23 cellular contexts compared by ENCODE assay signal in the genomic region with DNA sequence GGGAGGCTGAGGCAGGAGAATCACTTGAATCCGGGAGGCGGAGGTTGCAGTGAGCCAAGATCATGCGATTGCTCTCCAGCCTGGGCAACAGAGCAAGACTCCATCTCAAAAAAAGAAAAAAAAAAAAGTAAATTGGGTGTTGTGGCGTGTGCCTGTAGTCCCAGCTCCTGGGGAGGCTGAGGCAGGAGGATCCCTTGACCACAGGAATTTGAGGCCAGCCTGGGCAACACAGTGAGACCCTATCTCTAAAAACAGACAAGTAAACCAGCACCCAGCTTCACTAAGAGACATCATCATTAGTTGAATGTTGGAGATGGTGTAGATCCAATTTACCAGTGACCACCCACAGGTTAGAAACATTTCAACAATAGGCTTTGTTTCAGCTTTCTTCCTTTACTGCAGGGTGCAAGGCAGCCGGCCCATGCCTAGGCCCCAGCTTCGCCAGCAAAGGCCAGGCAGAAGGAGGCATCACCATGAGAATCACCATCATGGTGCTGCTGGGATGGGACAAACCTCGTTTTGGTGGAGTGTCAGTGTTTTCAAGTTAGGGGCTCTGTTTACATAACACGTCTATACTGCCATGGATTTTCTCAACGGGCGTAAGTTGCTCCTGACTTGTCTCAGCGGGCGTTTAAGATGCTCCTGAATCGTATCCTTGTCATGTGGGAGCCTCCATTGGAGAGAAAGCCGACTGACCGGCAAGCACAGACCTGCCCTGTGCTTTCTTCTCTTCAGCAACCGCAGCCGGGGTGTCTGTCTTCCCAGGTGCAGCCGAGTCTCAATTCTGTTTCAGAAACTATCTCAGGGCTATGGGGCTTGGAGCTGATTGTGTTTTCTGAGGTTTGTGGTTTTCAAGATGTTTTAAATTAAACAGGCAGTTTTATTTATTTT. TPM values are rescaled to one million over a fixed set of nuclear protein-coding genes. Genes with fewer than 3 reads are reported as not detected.
DNase-seq lines count a peak whose midpoint lies in the region; ATAC-seq and TF ChIP-seq lines count a peak whose summit lies in the region.
"Had no signal": no experiment of that assay in that cellular context is flagged by ENCODE, and none has a peak within 500 bp of the region (broad histone marks: within the 10 kb centered on the region; RNA-seq: fewer than 3 reads in every experiment).

No MANE protein-coding gene starts in this region.

- no peak for ATAC-seq in GM23338
- no peak for ATAC-seq in GM19328 (IDR thresholded peaks at IDR 0.05; ENCODE audit: unreplicated experiment)
- ATAC-seq: left colon, psoas muscle had no signal

- TF ChIP-seq CTCF in GM23338 (conservative IDR thresholded peaks at IDR 0.05; ENCODE audit: low read depth in 2 of 2): no peak
- no peak for TF ChIP-seq CTCF in MM.1S (IDR thresholded peaks at IDR 0.05; ENCODE audit: low read length)
- TF ChIP-seq CTCF in mammary epithelial cell (conservative IDR thresholded peaks at IDR 0.05 in 1 of 2, IDR thresholded peaks at IDR 0.05 in 1 of 2; ENCODE audit: extremely low read depth in 1 of 2, insufficient read depth in 1 of 2, low read depth in 1 of 2, low read length in 2 of 2): no peak
- no peak for TF ChIP-seq CTCF in nephron progenitor cell (IDR thresholded peaks at IDR 0.05)

- peaks cover 11% of the 10 kb centered on the region for H4K20me1 ChIP-seq in GM23338 (replicated peaks; ENCODE audit: insufficient read depth)
- no peaks in the 10 kb centered on the region for H4K20me1 ChIP-seq in MM.1S (ENCODE audit: insufficient read depth, low read length)
- H4K20me1 ChIP-seq in mammary epithelial cell (ENCODE audit: insufficient read depth, low read length): no peaks in the 10 kb centered on the region

- peaks cover 3% of the 10 kb centered on the region; the same call in 2 of the 3 replicates for H3K9me3 Mint-ChIP-seq in GM23338
- no peaks in the 10 kb centered on the region for H3K9me3 Mint-ChIP-seq in nephron progenitor cell
- H3K9me3 Mint-ChIP-seq: activated CD4-positive, alpha-beta memory T cell treated with anti-CD3 and anti-CD28 coated beads for 36 hours had no signal

- H3K9me3 ChIP-seq in MM.1S (replicated peaks; ENCODE audit: insufficient read depth, low read length) (no peaks in the 10 kb centered on the region), mammary epithelial cell (replicated peaks; ENCODE audit: insufficient read depth, low read length) (no peaks in the 10 kb centered on the region)
- H3K9me3 ChIP-seq: esophagus muscularis mucosa, HAP-1, psoas muscle had no signal

- intact Hi-C loops in mammary epithelial cell (cut with micrococcal nuclease): loop anchor here (2.0 to 10.0 kb wide), 2 partner anchors 40 to 94 kb away; no protein-coding TSS in a partner anchor

- H3K27ac ChIP-seq in GM23338 (ENCODE audit: low read depth) (0 out of 2 replicates have a peak overlapping the region, but pooled peaks have one; percentile 69), MM.1S (ENCODE audit: low read length) (peak overlapping the region; percentile 67; the same call in 1 of the 2 replicates), mammary epithelial cell (ENCODE audit: insufficient read depth, low read depth, low read length) (peak overlapping the region; percentile 56)
- H3K27ac ChIP-seq: cardiac muscle cell, esophagus muscularis mucosa, psoas muscle had no signal

- no peak overlapping the region for H3K4me3 Mint-ChIP-seq in GM23338
- H3K4me3 Mint-ChIP-seq in nephron progenitor cell: no peak overlapping the region
- H3K4me3 Mint-ChIP-seq: activated CD4-positive, alpha-beta memory T cell treated with anti-CD3 and anti-CD28 coated beads for 36 hours had no signal

- H3K27ac Mint-ChIP-seq in GM23338: no peak overlapping the region
- H3K27ac Mint-ChIP-seq in nephron progenitor cell: peak overlapping the region; percentile 81
- H3K27ac Mint-ChIP-seq: activated CD4-positive, alpha-beta memory T cell treated with anti-CD3 and anti-CD28 coated beads for 36 hours had no signal

- no peaks in the 10 kb centered on the region for H3K27me3 ChIP-seq in GM23338 (ENCODE audit: insufficient read depth)
- H3K27me3 ChIP-seq in MM.1S (replicated peaks; ENCODE audit: insufficient read depth, low read length): no peaks in the 10 kb centered on the region
- H3K27me3 ChIP-seq in mammary epithelial cell (ENCODE audit: insufficient read depth, low read length): no peaks in the 10 kb centered on the region
- H3K27me3 ChIP-seq: cardiac muscle cell, esophagus muscularis mucosa had no signal

- CTCF ChIA-PET in mammary epithelial cell (lab: Charles Lee; ENCODE audit: low non-redundant PET): no interaction called here

- H3K4me2 ChIP-seq in GM23338: no peak overlapping the region
- H3K4me2 ChIP-seq in MM.1S (ENCODE audit: low read depth, low read length): peak overlapping the region; percentile 45; the same call in 1 of the 2 replicates
- H3K4me2 ChIP-seq in mammary epithelial cell (ENCODE audit: insufficient read depth, low read depth, low read length): peak overlapping the region; percentile 70

- in situ Hi-C loops in mammary epithelial cell (cut with MboI; ENCODE audit: low sequenced_read_pairs in 2 of 2): no loop called here

- H2AFZ ChIP-seq in GM23338: no peak overlapping the region
- H2AFZ ChIP-seq in MM.1S (ENCODE audit: low read length): no peak overlapping the region
- peak overlapping the region; percentile 34 for H2AFZ ChIP-seq in mammary epithelial cell (ENCODE audit: low read depth, low read length)

- H3K36me3 ChIP-seq in GM23338 (ENCODE audit: insufficient read depth) (peaks cover 4% of the 10 kb centered on the region; the same call in 1 of the 2 replicates), MM.1S (replicated peaks; ENCODE audit: insufficient read depth, low read length) (no peaks in the 10 kb centered on the region), mammary epithelial cell (ENCODE audit: insufficient read depth, low read length) (peaks cover 25% of the 10 kb centered on the region)

- dilution Hi-C loops in mammary epithelial cell (cut with HindIII; ENCODE audit: low sequenced_read_pairs): no loop called here

- H3K4me1 ChIP-seq in GM23338 (ENCODE audit: insufficient read depth) (no peaks in the 10 kb centered on the region), MM.1S (ENCODE audit: low read length) (peaks cover 10% of the 10 kb centered on the region), mammary epithelial cell (ENCODE audit: insufficient read depth, low read length) (peaks cover 16% of the 10 kb centered on the region)
- H3K4me1 ChIP-seq: HAP-1, psoas muscle had no signal

- H3K79me2 ChIP-seq in GM23338 (replicated peaks; ENCODE audit: insufficient read depth) (peaks cover 56% of the 10 kb centered on the region), MM.1S (ENCODE audit: low read length) (peaks cover 63% of the 10 kb centered on the region), mammary epithelial cell (ENCODE audit: insufficient read depth, low read length) (peaks cover 84% of the 10 kb centered on the region)

- H3K27me3 Mint-ChIP-seq in GM23338 (ENCODE audit: insufficient read depth, low read depth, poor library complexity) (no peaks in the 10 kb centered on the region), nephron progenitor cell (ENCODE audit: low read depth, poor library complexity) (no peaks in the 10 kb centered on the region)
- H3K27me3 Mint-ChIP-seq: activated CD4-positive, alpha-beta memory T cell treated with anti-CD3 and anti-CD28 coated beads for 36 hours had no signal

- H3F3A ChIP-seq in GM23338 (replicated peaks; ENCODE audit: low read depth) (peaks cover 14% of the 10 kb centered on the region), MM.1S (ENCODE audit: insufficient read depth, low read length) (peaks cover 12% of the 10 kb centered on the region)

- no peak overlapping the region for H3K4me3 ChIP-seq in GM23338
- H3K4me3 ChIP-seq in MM.1S (ENCODE audit: low read length): no peak overlapping the region
- no peak overlapping the region for H3K4me3 ChIP-seq in mammary epithelial cell (replicated peaks in 1 of 3; ENCODE audit: insufficient read depth in 1 of 3, low read depth in 2 of 3, low read length in 3 of 3)
- H3K4me3 ChIP-seq: cardiac muscle cell, esophagus muscularis mucosa, HAP-1, psoas muscle, skin epidermis had no signal

- H3K36me3 Mint-ChIP-seq in GM23338 (ENCODE audit: low read depth): peaks cover 54% of the 10 kb centered on the region
- H3K36me3 Mint-ChIP-seq in nephron progenitor cell (ENCODE audit: low read depth): peaks cover 65% of the 10 kb centered on the region

- no peaks in the 10 kb centered on the region for H3K9me2 ChIP-seq in GM23338 (ENCODE audit: insufficient read depth)
- no peaks in the 10 kb centered on the region for H3K9me2 ChIP-seq in MM.1S (replicated peaks; ENCODE audit: insufficient read depth, low read length)

- WGBS in mammary epithelial cell (ENCODE audit: low coverage, missing lambda C conversion rate): 22% methylated on average over 17 of the region's 18 CpGs

- no peak overlapping the region for H3K9ac ChIP-seq in MM.1S (ENCODE audit: low read length)
- H3K9ac ChIP-seq in mammary epithelial cell (ENCODE audit: insufficient read depth, low read length): peak overlapping the region; percentile 52

- DNase-seq in GM23338 (ENCODE audit: low spot score): no peak
- DNase-seq in MM.1S: peak; percentile 67
- peak; percentile 93 for DNase-seq in mammary epithelial cell
- no peak for DNase-seq in nephron progenitor cell
- no peak for DNase-seq in iPS-NIHi11 (ENCODE audit: low spot score)
- no peak for DNase-seq in effector CD4-positive, alpha-beta T cell
- no peak for DNase-seq in Ammon's horn (ENCODE audit: low spot score)
- DNase-seq: activated CD4-positive, alpha-beta memory T cell treated with anti-CD3 and anti-CD28 coated beads for 36 hours; activated gamma-delta T cell; activated T-cell treated with anti-CD3 and anti-CD28 coated beads for 4 hours; amniotic stem cell; IMR-90; left colon; NCI-H345; NCI-H82; psoas muscle; SIG-M5; stimulated activated CD4-positive, alpha-beta T cell treated with anti-CD3 and anti-CD28 coated beads, Interleukin-4, amount 100 ng/mL, for 1 hour had no signal

- no TSS peak for BruUV-seq in mammary epithelial cell (replicated peaks; lab: Mats Ljungman, UMichigan)

- H3K4me1 Mint-ChIP-seq in GM23338 (no peaks in the 10 kb centered on the region), nephron progenitor cell (no peaks in the 10 kb centered on the region)

RNA-seq across cellular contexts. Expression of gene TCF25, which starts 7.3 kb away (rescaled TPM):
- total RNA-seq in GM23338 (2014; rRNA removed; shearing (Covaris generic)): 95.4 and 96.4 TPM in 2 replicates
- polyA plus RNA-seq in GM23338 (2016; fragmentation: Nextera tagmentation; extraction: Ambion mirVana): 143 and 149 TPM in 2 replicates
- 100 to 1,000 TPM; 164 to 188 TPM for total RNA-seq in mammary epithelial cell
- polyA plus RNA-seq in mammary epithelial cell: 102 TPM
- 70.6 TPM for polyA minus RNA-seq in mammary epithelial cell

RNA-seq across cellular contexts. Expression of gene MC1R, which starts 37.9 kb away (rescaled TPM):
- total RNA-seq in GM23338 (2014; rRNA removed; shearing (Covaris generic)): 2.9 and 4.3 TPM in 2 replicates
- polyA plus RNA-seq in GM23338 (2016; fragmentation: Nextera tagmentation; extraction: Ambion mirVana) (0.74 and 0.97 TPM in 2 replicates), mammary epithelial cell (1.7 TPM)
- 1 to 10 TPM; 1.7 to 6.8 TPM for total RNA-seq in mammary epithelial cell
- polyA minus RNA-seq in mammary epithelial cell: not detected

RNA-seq across cellular contexts. Expression of gene TUBB3, which starts 42.4 kb away (rescaled TPM):
- 431 and 443 TPM in 2 replicates for total RNA-seq in GM23338 (2014; rRNA removed; shearing (Covaris generic))
- 139 and 149 TPM in 2 replicates for polyA plus RNA-seq in GM23338 (2016; fragmentation: Nextera tagmentation; extraction: Ambion mirVana)
- total RNA-seq in mammary epithelial cell: 100 to 1,000 TPM in 1 of 2 donors, 10 to 100 TPM in 1; 99.5 to 103 TPM
- polyA plus RNA-seq in mammary epithelial cell: 110 TPM
- polyA minus RNA-seq in mammary epithelial cell: 135 TPM

RNA-seq across cellular contexts. Expression of gene SPIRE2, which starts 52.4 kb away (rescaled TPM):
- 10.1 and 15.2 TPM in 2 replicates for total RNA-seq in GM23338 (2014; rRNA removed; shearing (Covaris generic))
- polyA plus RNA-seq in GM23338 (2016; fragmentation: Nextera tagmentation; extraction: Ambion mirVana) (5.0 and 6.5 TPM in 2 replicates), mammary epithelial cell (2.2 TPM)
- total RNA-seq in mammary epithelial cell: 1 to 10 TPM; 1.7 to 7.1 TPM
- 5.1 TPM for polyA minus RNA-seq in mammary epithelial cell

Comparison
In these comparisons a context has a peak if more than half of its experiments do, and no peak if none do; other contexts are left out.
1. DNase-seq: peak in MM.1S (single experiment) and mammary epithelial cell (single experiment); none in GM23338 (single experiment), nephron progenitor cell (single experiment), iPS-NIHi11 (single experiment), effector CD4-positive, alpha-beta T cell (single experiment) and Ammon's horn (single experiment).
2. Peak in every context shown above with its lines, with median percentiles within 50 percentile points of each other: H3K27ac ChIP-seq.